2 cellular contexts compared by ENCODE assay signal in genomic region chr18:46283895-46284295, GRCh38.
TF ChIP-seq lines count a peak whose summit lies in the region.

No MANE protein-coding gene starts in this region.

TF ChIP-seq in HepG2, 621 proteins besides CTCF, POLR2A, EP300 and RAD21 (continued from another document):
- peak in 1 of 2 experiments; percentile 79; a peak in 3 of 4 replicates for TF ChIP-seq REST (IDR thresholded peaks at IDR 0.05; ENCODE audit: borderline replicate concordance in 1 of 2, low read depth in 1 of 2, low read length in 2 of 2)
TF ChIP-seq in HepG2: peak in this region for 1.

TF ChIP-seq in GM12878, 131 proteins besides CTCF, POLR2A, EP300 and RAD21:
- TF ChIP-seq REST (IDR thresholded peaks at IDR 0.05; ENCODE audit: low read depth, low read length): peak; percentile 42; the same call in 1 of the 2 replicates
- TF ChIP-seq RB1 (IDR thresholded peaks at IDR 0.05; ENCODE audit: borderline replicate concordance): no peak
